8 cellular contexts compared by ENCODE assay signal in the genomic region with DNA sequence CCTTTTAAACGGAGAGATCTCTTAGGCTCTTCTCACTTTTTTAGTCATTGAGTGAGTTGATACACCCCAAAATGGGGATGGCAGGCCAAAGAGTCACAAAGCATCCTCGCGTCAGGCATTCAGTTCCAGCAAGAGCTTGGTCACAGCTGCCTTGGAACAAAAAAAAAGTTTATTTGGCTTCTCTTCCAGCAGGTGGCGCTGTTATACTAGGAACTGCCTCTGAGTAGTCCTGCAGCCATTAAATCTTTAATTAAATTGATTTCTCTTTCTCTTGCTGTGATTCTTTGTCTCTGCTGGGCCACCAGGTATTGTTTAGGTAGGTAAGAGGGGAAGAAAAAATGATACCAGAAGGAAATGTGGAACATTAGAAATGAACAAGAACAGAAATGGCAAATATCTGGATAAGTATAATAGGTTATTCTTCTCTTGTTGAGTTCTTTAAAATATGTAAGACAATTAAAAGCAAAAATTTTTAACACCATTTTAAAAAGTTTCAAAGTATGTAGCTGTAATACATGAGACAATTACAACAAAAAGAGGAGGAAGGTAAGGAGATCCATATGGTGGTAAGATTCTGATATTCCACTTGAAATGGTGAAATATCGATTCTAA.
DNase-seq lines count a peak whose midpoint lies in the region; ATAC-seq, FAIRE-seq and TF ChIP-seq lines count a peak whose summit lies in the region.

No MANE protein-coding gene starts in this region.

- no peaks in the 10 kb centered on the region for H3K27me3 ChIP-seq in neural cell (ENCODE audit: insufficient read depth, low read depth, low read length)
- H3K27me3 ChIP-seq in transverse colon: peaks cover 15% of the 10 kb centered on the region

- WGBS in transverse colon (ENCODE audit: low coverage in 1 of 2), 2 donors: 17 to 23% methylated on average over 5 of the region's 5 CpGs

- H3K4me3 ChIP-seq in fibroblast of mammary gland (ENCODE audit: control insufficient read depth, low read depth, low read length) (no peak overlapping the region), neural cell (ENCODE audit: low read length) (no peak overlapping the region), transverse colon (no peak overlapping the region)

- H3K79me2 ChIP-seq in neural cell (replicated peaks; ENCODE audit: insufficient read depth, low read length): no peaks in the 10 kb centered on the region

- no peaks in the 10 kb centered on the region for H4K20me1 ChIP-seq in neural cell (ENCODE audit: insufficient read depth)

- no peak overlapping the region for H3K27ac ChIP-seq in neural cell (ENCODE audit: low read length)
- no peak overlapping the region for H3K27ac ChIP-seq in transverse colon

- in situ Hi-C loops in transverse colon (cut with MboI; ENCODE audit: low pct_ligation_motif_present in 1 of 4, low pct_unique_long_range_greater_than_20kb in 1 of 4, low sequenced_read_pairs in 3 of 4): loop anchor here (5.0 to 25.0 kb wide), 5 partner anchors 181 to 528 kb away; no protein-coding TSS in a partner anchor

- no peak overlapping the region for H3K4me2 ChIP-seq in neural cell (ENCODE audit: low read length)

- TF ChIP-seq CTCF in fibroblast of mammary gland (conservative IDR thresholded peaks at IDR 0.05; ENCODE audit: control insufficient read depth, insufficient read depth, low read depth, low read length) (peak; percentile 76), neural cell (IDR thresholded peaks at IDR 0.05; ENCODE audit: poor library complexity, severe bottlenecking) (peak; percentile 93), transverse colon (IDR thresholded peaks at IDR 0.05) (peak; percentile 73 to 82 (median 76))

- TF ChIP-seq EP300 in neural cell (conservative IDR thresholded peaks at IDR 0.05; ENCODE audit: poor library complexity, severe bottlenecking): no peak
- TF ChIP-seq EP300 in transverse colon (IDR thresholded peaks at IDR 0.05; ENCODE audit: low read depth): no peak

- no peak for FAIRE-seq in HTR-8/SVneo (lab: Jason Lieb, UNC)

- peak; percentile 91 for TF ChIP-seq RAD21 in neural cell (conservative IDR thresholded peaks at IDR 0.05)

- peak overlapping the region; percentile 10 for H2AFZ ChIP-seq in neural cell (ENCODE audit: low read depth, low read length)

- H3K9me3 ChIP-seq in neural cell (ENCODE audit: low read length) (no peaks in the 10 kb centered on the region), transverse colon (no peaks in the 10 kb centered on the region)

- no peak overlapping the region for H3K9ac ChIP-seq in neural cell (ENCODE audit: low read length)

- no peaks in the 10 kb centered on the region for H3K9me2 ChIP-seq in neural cell (ENCODE audit: insufficient read depth, low read length)

- intact Hi-C loops in transverse colon (cut with DNase I; ENCODE audit: low total_unique reads): loop anchor here (10.0 kb wide), 1 partner anchor 188 kb away; no protein-coding TSS in a partner anchor

- H3F3A ChIP-seq in neural cell (ENCODE audit: insufficient read depth, low read length, poor library complexity, severe bottlenecking): no peaks in the 10 kb centered on the region

- peak; percentile 64 for DNase-seq in A172 (ENCODE audit: low spot score)
- DNase-seq in HTR-8/SVneo (ENCODE audit: insufficient read length, low spot score): peak; percentile 29
- peak; percentile 39 to 69 for DNase-seq in NOMO-1 (lab: John Stamatoyannopoulos, UW; ENCODE audit: unreplicated experiment in 2 of 2)
- DNase-seq in activated T-cell treated with anti-CD3 and anti-CD28 coated beads for 48 hours (ENCODE audit: low read depth): peak; percentile 15
- DNase-seq in fibroblast of mammary gland (ENCODE audit: low read depth): peak; percentile 67
- DNase-seq in transverse colon: peak; percentile 35

- no peaks in the 10 kb centered on the region for H3K4me1 ChIP-seq in transverse colon

- no peaks in the 10 kb centered on the region for H3K36me3 ChIP-seq in neural cell (ENCODE audit: insufficient read depth, low read length)
- H3K36me3 ChIP-seq in transverse colon: no peaks in the 10 kb centered on the region

- no peak for TF ChIP-seq POLR2A in transverse colon (IDR thresholded peaks at IDR 0.05)

- peak; percentile 73 for ATAC-seq in GM18498 (IDR thresholded peaks at IDR 0.05; ENCODE audit: unreplicated experiment)

TF ChIP-seq in neural cell, 6 proteins besides CTCF, POLR2A, EP300 and RAD21:
- TF ChIP-seq, protein P1, sequence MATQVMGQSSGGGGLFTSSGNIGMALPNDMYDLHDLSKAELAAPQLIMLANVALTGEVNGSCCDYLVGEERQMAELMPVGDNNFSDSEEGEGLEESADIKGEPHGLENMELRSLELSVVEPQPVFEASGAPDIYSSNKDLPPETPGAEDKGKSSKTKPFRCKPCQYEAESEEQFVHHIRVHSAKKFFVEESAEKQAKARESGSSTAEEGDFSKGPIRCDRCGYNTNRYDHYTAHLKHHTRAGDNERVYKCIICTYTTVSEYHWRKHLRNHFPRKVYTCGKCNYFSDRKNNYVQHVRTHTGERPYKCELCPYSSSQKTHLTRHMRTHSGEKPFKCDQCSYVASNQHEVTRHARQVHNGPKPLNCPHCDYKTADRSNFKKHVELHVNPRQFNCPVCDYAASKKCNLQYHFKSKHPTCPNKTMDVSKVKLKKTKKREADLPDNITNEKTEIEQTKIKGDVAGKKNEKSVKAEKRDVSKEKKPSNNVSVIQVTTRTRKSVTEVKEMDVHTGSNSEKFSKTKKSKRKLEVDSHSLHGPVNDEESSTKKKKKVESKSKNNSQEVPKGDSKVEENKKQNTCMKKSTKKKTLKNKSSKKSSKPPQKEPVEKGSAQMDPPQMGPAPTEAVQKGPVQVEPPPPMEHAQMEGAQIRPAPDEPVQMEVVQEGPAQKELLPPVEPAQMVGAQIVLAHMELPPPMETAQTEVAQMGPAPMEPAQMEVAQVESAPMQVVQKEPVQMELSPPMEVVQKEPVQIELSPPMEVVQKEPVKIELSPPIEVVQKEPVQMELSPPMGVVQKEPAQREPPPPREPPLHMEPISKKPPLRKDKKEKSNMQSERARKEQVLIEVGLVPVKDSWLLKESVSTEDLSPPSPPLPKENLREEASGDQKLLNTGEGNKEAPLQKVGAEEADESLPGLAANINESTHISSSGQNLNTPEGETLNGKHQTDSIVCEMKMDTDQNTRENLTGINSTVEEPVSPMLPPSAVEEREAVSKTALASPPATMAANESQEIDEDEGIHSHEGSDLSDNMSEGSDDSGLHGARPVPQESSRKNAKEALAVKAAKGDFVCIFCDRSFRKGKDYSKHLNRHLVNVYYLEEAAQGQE (IDR thresholded peaks at IDR 0.05; ENCODE audit: borderline replicate concordance): no peak
- TF ChIP-seq MXI1 (conservative IDR thresholded peaks at IDR 0.05; ENCODE audit: poor library complexity, severe bottlenecking) (no peak), EZH2 (IDR thresholded peaks at IDR 0.05; ENCODE audit: borderline replicate concordance, insufficient read depth, low read length, poor library complexity, severe bottlenecking) (no peak), SMC3 (conservative IDR thresholded peaks at IDR 0.05; ENCODE audit: poor library complexity) (peak; percentile 90), TAF1 (IDR thresholded peaks at IDR 0.05; ENCODE audit: low read depth) (no peak), POLR2AphosphoS5 (IDR thresholded peaks at IDR 0.05) (no peak)

Comparison
In these comparisons a context has a peak if more than half of its experiments do, and no peak if none do; other contexts are left out.
1. DNase-seq: peak in every context shown above with its lines; median percentile 67 in fibroblast of mammary gland; 64 in A172; 54 in NOMO-1; 35 in transverse colon; 29 in HTR-8/SVneo; 15 in activated T-cell treated with anti-CD3 and anti-CD28 coated beads for 48 hours.